1 cellular context compared by ENCODE assay signal in genomic region chr2:202932425-202933138, GRCh38.
TF ChIP-seq lines count a peak whose summit lies in the region.

No MANE protein-coding gene starts in this region.

TF ChIP-seq in IMR-90, 13 proteins besides CTCF, POLR2A, EP300 and RAD21 (continued from another document):
- no peak for TF ChIP-seq USF2 (IDR thresholded peaks at IDR 0.05; ENCODE audit: low read depth, low read length)
TF ChIP-seq in IMR-90: peak in this region for 2.
